In the genomic region with DNA sequence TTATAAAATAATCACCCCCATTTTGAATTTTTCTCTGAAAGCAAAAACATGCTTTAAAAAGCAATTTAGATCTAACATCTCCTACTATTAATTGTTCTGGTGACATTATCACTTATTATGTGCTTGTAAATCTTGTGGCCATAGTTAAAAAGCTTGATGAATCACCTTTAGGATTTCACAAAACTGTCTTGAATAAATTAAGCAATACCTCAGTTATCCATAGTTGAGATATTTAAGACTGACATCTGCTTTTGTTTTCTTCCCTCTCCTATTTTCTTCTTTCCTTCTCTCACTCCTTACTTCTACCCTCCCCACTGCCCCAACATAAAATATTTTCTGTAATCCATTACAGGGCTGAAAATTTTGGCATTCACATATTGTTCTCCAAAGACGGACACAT, we compare ENCODE assay signal across 17 cellular contexts.
DNase-seq lines count a peak whose midpoint lies in the region; ATAC-seq and TF ChIP-seq lines count a peak whose summit lies in the region.
"Had no signal": no experiment of that assay in that cellular context is flagged by ENCODE, and none has a peak within 500 bp of the region (broad histone marks: within the 10 kb centered on the region; RNA-seq: fewer than 3 reads in every experiment).

No MANE protein-coding gene starts in this region.

- H3K79me2 ChIP-seq in Loucy (ENCODE audit: insufficient read depth, low read length) = no peaks in the 10 kb centered on the region

- peaks cover 6 to 7% of the 10 kb centered on the region in 2 donors for H3K27me3 Mint-ChIP-seq in natural killer cell (ENCODE audit: low read depth in 2 of 2)

- H3K4me1 ChIP-seq in BLaER1 = peaks cover 29% of the 10 kb centered on the region
- H3K4me1 ChIP-seq in Loucy (ENCODE audit: insufficient read depth, low read length, poor library complexity, severe bottlenecking) = peaks cover 6% of the 10 kb centered on the region
- H3K4me1 ChIP-seq in SJCRH30 = no peaks in the 10 kb centered on the region
- H3K4me1 ChIP-seq: pancreas had no signal

- H3K9me3 Mint-ChIP-seq in natural killer cell = no peaks in the 10 kb centered on the region
- H3K9me3 Mint-ChIP-seq: activated CD4-positive, alpha-beta T cell treated with anti-CD3 and anti-CD28 coated beads, Interleukin-2, amount 10 ng/mL, durations not matched to agents 7 days and 5 days; mesothelial cell of epicardium had no signal

- H3K4me3 ChIP-seq in BLaER1 = no peak overlapping the region
- H3K4me3 ChIP-seq in Loucy (ENCODE audit: low read length, poor library complexity, severe bottlenecking) = no peak overlapping the region
- no peak overlapping the region for H3K4me3 ChIP-seq in SJCRH30
- H3K4me3 ChIP-seq: K562 had no signal

- H3K9me3 ChIP-seq in BLaER1 = no peaks in the 10 kb centered on the region
- H3K9me3 ChIP-seq in Loucy (ENCODE audit: insufficient read depth, low read depth, low read length) = no peaks in the 10 kb centered on the region
- H3K9me3 ChIP-seq in SJCRH30 (replicated peaks) = no peaks in the 10 kb centered on the region
- H3K9me3 ChIP-seq: pancreas had no signal

- no peak overlapping the region for H3K27ac Mint-ChIP-seq in natural killer cell
- H3K27ac Mint-ChIP-seq: activated naive CD8-positive, alpha-beta T cell had no signal

- no peak overlapping the region for H2AFZ ChIP-seq in Loucy (ENCODE audit: low read length)

- H4K20me1 ChIP-seq in BLaER1 = no peaks in the 10 kb centered on the region
- H4K20me1 ChIP-seq in Loucy (ENCODE audit: insufficient read depth, low read length, poor library complexity, severe bottlenecking) = no peaks in the 10 kb centered on the region

- POLR2A ChIA-PET in RWPE1 (lab: Yijun Ruan, JAX; ENCODE audit: low non-redundant PET) = interaction anchor here (1.4 kb wide), 1 partner anchor 276 kb away, joined by 4 read pairs; no protein-coding TSS in a partner anchor

- peak overlapping the region; percentile 90 for H3K4me3 Mint-ChIP-seq in natural killer cell

- DNase-seq in caudate nucleus (lab: John Stamatoyannopoulos, UW) = no peak
- no peak for DNase-seq in natural killer cell
- DNase-seq in RWPE1 (ENCODE audit: low spot score) = no peak
- DNase-seq in sciatic nerve (ENCODE audit: low spot score) = no peak
- no peak for DNase-seq in SJCRH30
- DNase-seq: activated CD4-positive, alpha-beta T cell treated with anti-CD3 and anti-CD28 coated beads, Interleukin-2, amount 10 ng/mL, durations not matched to agents 7 days and 5 days; activated T-cell treated with anti-CD3 and anti-CD28 coated beads for 4 hours; central memory CD4-positive, alpha-beta T cell; NCI-H1436; pancreas; stimulated activated naive CD8-positive, alpha-beta T cell treated with anti-CD3 and anti-CD28 coated beads, Interleukin-15, Interleukin-2, amounts not matched to agents 100 U/mL and 50 U/mL, for 24 hours had no signal

- H3K4me2 ChIP-seq in BLaER1 (peak overlapping the region; percentile 72; the same call in 1 of the 2 replicates), Loucy (ENCODE audit: low read depth, low read length, poor library complexity, severe bottlenecking) (no peak overlapping the region)

- no peaks in the 10 kb centered on the region for H3K27me3 ChIP-seq in BLaER1
- no peaks in the 10 kb centered on the region for H3K27me3 ChIP-seq in Loucy (ENCODE audit: insufficient read depth, low read length, poor library complexity, severe bottlenecking)
- H3K27me3 ChIP-seq in SJCRH30 = no peaks in the 10 kb centered on the region; the same call in 1 of the 2 replicates
- H3K27me3 ChIP-seq: pancreas had no signal

- no peaks in the 10 kb centered on the region for H3K9me2 ChIP-seq in Loucy (replicated peaks; ENCODE audit: low read depth, low read length)

- no peaks in the 10 kb centered on the region for H3K36me3 Mint-ChIP-seq in natural killer cell
- H3K36me3 Mint-ChIP-seq: activated naive CD8-positive, alpha-beta T cell had no signal

- no peaks in the 10 kb centered on the region for H3F3A ChIP-seq in Loucy (ENCODE audit: low read depth)

- no peak overlapping the region for H3K9ac ChIP-seq in BLaER1
- H3K9ac ChIP-seq in Loucy (ENCODE audit: low read depth, low read length, poor library complexity, severe bottlenecking) = peak overlapping the region; percentile 73

- peaks cover 10 to 23% of the 10 kb centered on the region in 2 donors for H3K4me1 Mint-ChIP-seq in natural killer cell

- no peak for ATAC-seq in natural killer cell
- ATAC-seq in sciatic nerve = no peak
- ATAC-seq in GM21390 (IDR thresholded peaks at IDR 0.05; ENCODE audit: unreplicated experiment) = no peak
- ATAC-seq: stimulated activated naive CD8-positive, alpha-beta T cell treated with anti-CD3 and anti-CD28 coated beads, Interleukin-15, Interleukin-2, amounts not matched to agents 100 U/mL and 50 U/mL, for 24 hours had no signal

- intact Hi-C loops in natural killer cell (cut with micrococcal nuclease) = loop anchor here (5.0 kb wide), 1 partner anchor 424 kb away; no protein-coding TSS in a partner anchor
- intact Hi-C loops in sciatic nerve (cut with DNase I) = loop anchor here (10.0 kb wide), 2 partner anchors 276 to 426 kb away; no protein-coding TSS in a partner anchor

- H3K36me3 ChIP-seq in BLaER1 = no peaks in the 10 kb centered on the region
- no peaks in the 10 kb centered on the region for H3K36me3 ChIP-seq in Loucy (ENCODE audit: insufficient read depth, low read length)
- H3K36me3 ChIP-seq in SJCRH30 = no peaks in the 10 kb centered on the region
- H3K36me3 ChIP-seq: pancreas had no signal

- CTCF ChIA-PET in RWPE1 (lab: Yijun Ruan, JAX) = interaction anchor here (0.5 to 2.7 kb wide), 9 partner anchors 42 to 449 kb away, joined by 3 to 13 read pairs (median 5); partner anchors contain the start of genes NADK2 and SLC1A3

- TF ChIP-seq CTCF in Loucy (conservative IDR thresholded peaks at IDR 0.05; ENCODE audit: low read length) (no peak), natural killer cell (IDR thresholded peaks at IDR 0.05) (no peak), RWPE1 (conservative IDR thresholded peaks at IDR 0.05; ENCODE audit: low read depth) (no peak)

- H3K27ac ChIP-seq in BLaER1 = no peak overlapping the region
- H3K27ac ChIP-seq in caudate nucleus (ENCODE audit: low read depth, low read length) = peak overlapping the region; percentile 95
- no peak overlapping the region for H3K27ac ChIP-seq in RWPE1
- H3K27ac ChIP-seq in SJCRH30 = no peak overlapping the region
